13 cellular contexts compared by ENCODE assay signal in the genomic region with DNA sequence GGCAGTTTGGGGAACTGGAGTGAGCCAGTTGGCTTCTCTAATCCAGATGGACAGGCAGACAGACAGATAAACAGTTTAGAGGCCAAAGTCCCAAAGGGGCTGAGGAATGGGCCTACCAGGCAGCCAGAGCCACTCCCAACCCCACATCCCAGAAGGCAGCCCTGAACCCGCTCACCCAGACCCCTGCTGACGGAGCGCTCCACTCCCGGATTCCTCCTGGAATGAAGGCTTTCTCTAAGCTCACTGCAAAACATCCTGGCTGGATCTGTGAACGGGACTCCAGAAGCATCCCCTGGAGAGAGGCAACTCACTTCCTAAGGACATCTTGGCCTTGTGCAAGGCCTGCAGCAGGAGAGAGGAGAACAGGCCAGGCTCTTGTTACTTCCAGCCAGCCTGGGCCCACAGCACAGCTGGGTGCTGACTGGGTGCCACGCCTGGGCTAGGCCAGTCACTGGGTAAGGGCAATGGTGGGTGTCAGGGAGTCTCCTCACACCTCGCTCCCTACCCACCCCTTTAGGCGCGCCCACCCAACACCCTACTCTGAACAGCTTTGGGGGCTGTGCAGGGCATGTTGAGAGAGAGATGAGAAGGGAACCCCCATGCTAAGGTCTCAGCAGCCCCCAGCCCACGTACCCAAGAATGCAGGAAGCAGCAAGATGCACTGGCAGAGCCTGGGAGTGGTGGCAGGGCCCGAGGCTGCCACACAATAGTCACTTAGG.
DNase-seq lines count a peak whose midpoint lies in the region; ATAC-seq and TF ChIP-seq lines count a peak whose summit lies in the region.
"Had no signal": no experiment of that assay in that cellular context is flagged by ENCODE, and none has a peak within 500 bp of the region (broad histone marks: within the 10 kb centered on the region; RNA-seq: fewer than 3 reads in every experiment).

No MANE protein-coding gene starts in this region.

- H3K36me3 ChIP-seq in heart right ventricle (no peaks in the 10 kb centered on the region), aorta (ENCODE audit: control insufficient read depth in 1 of 2, insufficient read depth in 2 of 2, low read length in 1 of 2) (no peaks in the 10 kb centered on the region), neural progenitor cell (no peaks in the 10 kb centered on the region)
- H3K36me3 ChIP-seq: transverse colon had no signal

- WGBS in heart right ventricle, 2 donors, result 79 to 80% methylated on average over 11 of the region's 11 CpGs
- 68 to 71% methylated on average over 11 of the region's 11 CpGs for WGBS in aorta, 2 donors

- no peaks in the 10 kb centered on the region for H3K4me1 Mint-ChIP-seq in stimulated activated naive CD8-positive, alpha-beta T cell treated with anti-CD3 and anti-CD28 coated beads, Interleukin-15, amount 100 ng/mL, for 72 hours
- H3K4me1 Mint-ChIP-seq in osteocyte (ENCODE audit: unreplicated experiment) (peaks cover 15% of the 10 kb centered on the region), neural progenitor cell (peaks cover 27% of the 10 kb centered on the region)
- H3K4me1 Mint-ChIP-seq: naive B cell had no signal

- H3K4me3 ChIP-seq in heart right ventricle, result no peak overlapping the region
- H3K4me3 ChIP-seq in aorta (ENCODE audit: low read length in 2 of 2), result no peak overlapping the region
- H3K4me3 ChIP-seq in neural progenitor cell, result no peak overlapping the region
- H3K4me3 ChIP-seq: transverse colon had no signal

- peaks cover 0 to 11% (median 0%) of the 10 kb centered on the region in 9 donors for H3K4me1 ChIP-seq in heart right ventricle
- H3K4me1 ChIP-seq in aorta (ENCODE audit: control insufficient read depth in 1 of 2, insufficient read depth in 2 of 2, low read length in 2 of 2), result no peaks in the 10 kb centered on the region
- peaks cover 20% of the 10 kb centered on the region for H3K4me1 ChIP-seq in neural progenitor cell

- no peaks in the 10 kb centered on the region for H3K9me3 Mint-ChIP-seq in stimulated activated naive CD8-positive, alpha-beta T cell treated with anti-CD3 and anti-CD28 coated beads, Interleukin-15, amount 100 ng/mL, for 72 hours
- H3K9me3 Mint-ChIP-seq in osteocyte (ENCODE audit: unreplicated experiment) (no peaks in the 10 kb centered on the region), neural progenitor cell (no peaks in the 10 kb centered on the region)
- H3K9me3 Mint-ChIP-seq: naive B cell had no signal

- no peaks in the 10 kb centered on the region for H4K20me1 ChIP-seq in neural progenitor cell (ENCODE audit: low read depth)

- no peak overlapping the region for H3K4me2 ChIP-seq in neural progenitor cell

- no peak overlapping the region for H2AFZ ChIP-seq in neural progenitor cell (replicated peaks)

- H3K79me2 ChIP-seq in neural progenitor cell (ENCODE audit: low read depth), result no peaks in the 10 kb centered on the region

- no peaks in the 10 kb centered on the region for H3K27me3 ChIP-seq in heart right ventricle
- no peaks in the 10 kb centered on the region for H3K27me3 ChIP-seq in aorta (ENCODE audit: control insufficient read depth in 1 of 2, insufficient read depth in 2 of 2, low read length in 1 of 2)
- no peaks in the 10 kb centered on the region for H3K27me3 ChIP-seq in neural progenitor cell
- H3K27me3 ChIP-seq: transverse colon had no signal

- ATAC-seq in stimulated activated naive CD8-positive, alpha-beta T cell treated with anti-CD3 and anti-CD28 coated beads, Interleukin-15, amount 100 ng/mL, for 72 hours, result peak; percentile 29
- no peak for ATAC-seq in stimulated activated naive CD8-positive, alpha-beta T cell treated with anti-CD3 and anti-CD28 coated beads, Interleukin-15, Interleukin-2, amounts not matched to agents 100 U/mL and 50 U/mL, for 24 hours
- ATAC-seq in heart right ventricle (peak; percentile 78 to 91 (median 81)), aorta (ENCODE audit: low FRiP score) (peak; percentile 69), HG02610 (IDR thresholded peaks at IDR 0.05; ENCODE audit: unreplicated experiment) (no peak)

- H3F3A ChIP-seq in neural progenitor cell (ENCODE audit: low read depth), result no peaks in the 10 kb centered on the region

- intact Hi-C loops in heart right ventricle (cut with DNase I), result no loop called here
- intact Hi-C loops in aorta (cut with DNase I), result no loop called here

- H3K27ac ChIP-seq in heart right ventricle (peak overlapping the region in 6 of 10 donors; percentile 31 to 60 (median 50)), aorta (ENCODE audit: low read depth in 1 of 2, low read length in 2 of 2) (no peak overlapping the region), neural progenitor cell (no peak overlapping the region)

- H3K27ac Mint-ChIP-seq in stimulated activated naive CD8-positive, alpha-beta T cell treated with anti-CD3 and anti-CD28 coated beads, Interleukin-15, amount 100 ng/mL, for 72 hours, result no peak overlapping the region
- H3K27ac Mint-ChIP-seq in osteocyte (ENCODE audit: unreplicated experiment) (peak overlapping the region; percentile 75), neural progenitor cell (no peak overlapping the region)
- H3K27ac Mint-ChIP-seq: naive B cell had no signal

- TF ChIP-seq CTCF in heart right ventricle (IDR thresholded peaks at IDR 0.05), result no peak
- TF ChIP-seq CTCF in osteocyte (IDR thresholded peaks at IDR 0.05), result no peak
- TF ChIP-seq CTCF in neural progenitor cell (IDR thresholded peaks at IDR 0.05), result no peak

- H3K9me3 ChIP-seq in heart right ventricle, result peaks cover 0 to 6% (median 0%) of the 10 kb centered on the region in 11 donors
- no peaks in the 10 kb centered on the region for H3K9me3 ChIP-seq in aorta (ENCODE audit: control insufficient read depth, low read length)
- no peaks in the 10 kb centered on the region for H3K9me3 ChIP-seq in neural progenitor cell (ENCODE audit: low read depth)
- H3K9me3 ChIP-seq: transverse colon had no signal

- no peak for DNase-seq in stimulated activated naive CD8-positive, alpha-beta T cell treated with anti-CD3 and anti-CD28 coated beads, Interleukin-15, amount 100 ng/mL, for 72 hours
- DNase-seq in stimulated activated naive CD8-positive, alpha-beta T cell treated with anti-CD3 and anti-CD28 coated beads, Interleukin-15, Interleukin-2, amounts not matched to agents 100 U/mL and 50 U/mL, for 24 hours, result no peak
- peak; percentile 51 to 52 for DNase-seq in heart right ventricle
- DNase-seq in osteocyte (ENCODE audit: extremely low spot score, unreplicated experiment), result peak; percentile 86
- peak in 1 of 2 donors; percentile 61 for DNase-seq in aorta
- no peak for DNase-seq in neural progenitor cell (ENCODE audit: low spot score)
- DNase-seq in SKM-1 (lab: John Stamatoyannopoulos, UW; ENCODE audit: unreplicated experiment), result no peak
- DNase-seq: activated CD4-positive, CD25-positive, alpha-beta regulatory T cell; naive B cell; NCI-H2227 treated with DMSO at 0.1 percent for 48 hours; stimulated activated CD4-positive, alpha-beta T cell treated with anti-CD3 and anti-CD28 coated beads, Interleukin-12 subunit alpha, Interleukin-12 subunit beta, amount 100 ng/mL, for 4 hours; transverse colon had no signal

- no peak overlapping the region for H3K4me3 Mint-ChIP-seq in stimulated activated naive CD8-positive, alpha-beta T cell treated with anti-CD3 and anti-CD28 coated beads, Interleukin-15, amount 100 ng/mL, for 72 hours
- H3K4me3 Mint-ChIP-seq in osteocyte (ENCODE audit: unreplicated experiment) (peak overlapping the region; percentile 1), neural progenitor cell (no peak overlapping the region)
- H3K4me3 Mint-ChIP-seq: naive B cell had no signal

- H3K27me3 Mint-ChIP-seq in stimulated activated naive CD8-positive, alpha-beta T cell treated with anti-CD3 and anti-CD28 coated beads, Interleukin-15, amount 100 ng/mL, for 72 hours, result no peaks in the 10 kb centered on the region
- H3K27me3 Mint-ChIP-seq in osteocyte (ENCODE audit: unreplicated experiment) (no peaks in the 10 kb centered on the region), neural progenitor cell (ENCODE audit: insufficient read depth, low read depth) (peaks cover 9% of the 10 kb centered on the region)

- H3K36me3 Mint-ChIP-seq in osteocyte (ENCODE audit: unreplicated experiment) (no peaks in the 10 kb centered on the region), neural progenitor cell (no peaks in the 10 kb centered on the region)
- H3K36me3 Mint-ChIP-seq: naive B cell had no signal

- H3K9ac ChIP-seq in neural progenitor cell, result no peak overlapping the region

Comparison
In these comparisons a context has a peak if more than half of its experiments do, and no peak if none do; other contexts are left out.
1. ATAC-seq: peak in stimulated activated naive CD8-positive, alpha-beta T cell treated with anti-CD3 and anti-CD28 coated beads, Interleukin-15, amount 100 ng/mL, for 72 hours (single experiment), heart right ventricle (8 of 8) and aorta (single experiment); none in stimulated activated naive CD8-positive, alpha-beta T cell treated with anti-CD3 and anti-CD28 coated beads, Interleukin-15, Interleukin-2, amounts not matched to agents 100 U/mL and 50 U/mL, for 24 hours (single experiment) and HG02610 (single experiment).
2. DNase-seq: peak in heart right ventricle (2 of 2) and osteocyte (single experiment); none in stimulated activated naive CD8-positive, alpha-beta T cell treated with anti-CD3 and anti-CD28 coated beads, Interleukin-15, amount 100 ng/mL, for 72 hours (0 of 2), stimulated activated naive CD8-positive, alpha-beta T cell treated with anti-CD3 and anti-CD28 coated beads, Interleukin-15, Interleukin-2, amounts not matched to agents 100 U/mL and 50 U/mL, for 24 hours (single experiment), neural progenitor cell (single experiment) and SKM-1 (single experiment).
3. H3K27ac ChIP-seq: peak in heart right ventricle (6 of 10); none in aorta (0 of 2) and neural progenitor cell (single experiment).